2 cellular contexts compared by ENCODE assay signal in genomic region chr16:2726923-2727322, GRCh38.
TF ChIP-seq lines count a peak whose summit lies in the region.

No MANE protein-coding gene starts in this region.

TF ChIP-seq in A549, 52 proteins besides CTCF, POLR2A, EP300 and RAD21:
- TF ChIP-seq ZNF302 (CRISPR knock-in tag; IDR thresholded peaks at IDR 0.05), result no peak
- TF ChIP-seq NPAS2 (CRISPR knock-in tag; IDR thresholded peaks at IDR 0.05; ENCODE audit: borderline replicate concordance), result no peak
- TF ChIP-seq HEYL (CRISPR knock-in tag; IDR thresholded peaks at IDR 0.05), result no peak
- TF ChIP-seq BCL3 (IDR thresholded peaks at IDR 0.05), result no peak
- TF ChIP-seq SREBF2 (IDR thresholded peaks at IDR 0.05), result no peak
- TF ChIP-seq POLR2AphosphoS2 (conservative IDR thresholded peaks at IDR 0.05; ENCODE audit: low read length), result no peak
- TF ChIP-seq EHF (CRISPR knock-in tag; IDR thresholded peaks at IDR 0.05), result no peak
- TF ChIP-seq, protein P1, sequence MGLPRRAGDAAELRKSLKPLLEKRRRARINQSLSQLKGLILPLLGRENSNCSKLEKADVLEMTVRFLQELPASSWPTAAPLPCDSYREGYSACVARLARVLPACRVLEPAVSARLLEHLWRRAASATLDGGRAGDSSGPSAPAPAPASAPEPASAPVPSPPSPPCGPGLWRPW (IDR thresholded peaks at IDR 0.05), result no peak
- TF ChIP-seq RCOR1 (IDR thresholded peaks at IDR 0.05; ENCODE audit: low read depth, low read length), result no peak
- no peak for TF ChIP-seq SMC3 (IDR thresholded peaks at IDR 0.05)
- TF ChIP-seq FOXS1 (CRISPR knock-in tag; IDR thresholded peaks at IDR 0.05), result no peak
- no peak for TF ChIP-seq MYC (IDR thresholded peaks at IDR 0.05; ENCODE audit: borderline replicate concordance, low read length)
- no peak for TF ChIP-seq KDM1A (IDR thresholded peaks at IDR 0.05; ENCODE audit: low read depth)
- no peak for TF ChIP-seq CEBPB (IDR thresholded peaks at IDR 0.05)
- TF ChIP-seq MAZ (IDR thresholded peaks at IDR 0.05; ENCODE audit: borderline replicate concordance, low read depth, low read length), result no peak
- no peak for TF ChIP-seq HOXB5 (CRISPR knock-in tag; IDR thresholded peaks at IDR 0.05)

TF ChIP-seq in HEK293, 187 proteins besides CTCF, POLR2A, EP300 and RAD21:
- TF ChIP-seq ZNF23 (tag by site-specific recombination; IDR thresholded peaks at IDR 0.05; ENCODE audit: borderline replicate concordance) (no peak), ZFHX2 (tag by site-specific recombination; conservative IDR thresholded peaks at IDR 0.05) (peak; percentile 39), ZNF530 (tag by site-specific recombination; IDR thresholded peaks at IDR 0.05; ENCODE audit: low read depth) (no peak)
TF ChIP-seq in HEK293: peak in this region for 1.
